ENCODE assay signal across 8 cellular contexts in the genomic region with DNA sequence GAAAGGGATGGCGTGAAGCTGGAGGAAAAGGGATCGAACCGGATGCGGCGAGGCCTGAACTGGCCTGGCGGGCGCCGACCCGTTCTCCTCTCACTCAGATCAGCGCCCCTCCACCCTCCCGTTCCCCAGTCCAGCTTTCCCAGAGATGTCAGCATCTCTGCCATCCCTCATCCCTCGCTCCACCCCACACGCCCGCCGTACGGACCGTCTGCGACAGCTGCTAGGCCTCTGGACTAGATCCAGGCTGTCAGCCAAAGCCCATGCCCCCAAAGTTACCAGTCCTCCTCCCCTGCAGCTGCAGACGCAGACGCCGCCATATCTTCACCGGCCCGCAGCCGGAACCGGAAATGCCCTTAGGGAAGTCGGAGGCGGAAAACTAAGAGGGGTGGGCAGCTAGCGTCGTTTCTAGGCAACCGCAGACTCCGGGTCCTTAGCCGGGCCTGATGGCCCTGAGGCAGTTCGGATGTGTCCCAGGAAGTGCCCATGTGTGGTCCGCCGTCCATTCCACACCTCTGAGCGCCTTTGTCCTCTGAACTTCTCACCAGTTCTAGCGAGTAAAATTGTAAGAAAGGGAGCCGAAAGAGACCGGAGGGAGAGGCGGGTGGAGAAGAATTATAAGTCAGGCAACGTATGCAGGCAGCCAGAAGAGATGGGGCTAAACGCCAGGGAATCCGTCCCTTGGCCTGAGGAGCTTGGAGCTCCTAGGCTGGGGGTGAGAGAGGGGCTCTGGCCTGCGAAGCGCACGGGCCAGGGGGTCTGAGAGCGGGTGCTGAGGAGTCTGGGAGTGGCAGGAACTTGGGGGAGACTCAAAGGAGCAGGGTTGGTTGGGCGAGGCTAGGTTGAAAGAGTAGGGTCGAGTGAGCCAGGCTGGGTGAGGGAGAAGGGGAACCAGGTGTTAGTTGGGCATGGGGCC. TPM values are rescaled to one million over a fixed set of nuclear protein-coding genes. Genes with fewer than 3 reads are reported as not detected.
DNase-seq lines count a peak whose midpoint lies in the region; ATAC-seq and TF ChIP-seq lines count a peak whose summit lies in the region.

Gene RNF25, minus strand, starts transcription at position 349 of the 913 bp plus-strand sequence. Its CDS starts 32 bp downstream, at position 317.
Gene STK36, plus strand, starts transcription at position 433 of the 913 bp plus-strand sequence. CDS start 744 bp downstream, outside the sequence.

- 1% methylated on average over 42 to 49 of the region's 49 CpGs for WGBS in lower leg skin, 2 donors

- intact Hi-C loops in lower leg skin (cut with DNase I; ENCODE audit: low total_unique reads) = no loop called here

- peak; percentile 94 to 95 for ATAC-seq in CD4-positive, CD25-positive, alpha-beta regulatory T cell (ENCODE audit: low read depth in 2 of 2)
- peak; percentile 98 for ATAC-seq in GM19397 (IDR thresholded peaks at IDR 0.05; ENCODE audit: unreplicated experiment)
- peak; percentile 88 for ATAC-seq in HG03565 (IDR thresholded peaks at IDR 0.05; ENCODE audit: unreplicated experiment)

- peak within 1 kb of the TSS; percentile 79 for H3K27ac ChIP-seq in CD4-positive, CD25-positive, alpha-beta regulatory T cell (ENCODE audit: insufficient read depth, low read length, poor library complexity, severe bottlenecking)
- H3K27ac ChIP-seq in duodenal mucosa (ENCODE audit: low read depth, low read length) = peak within 1 kb of the TSS; percentile 61

- DNase-seq in CD4-positive, CD25-positive, alpha-beta regulatory T cell = peak; percentile 76 to 91 (median 82)
- DNase-seq in NCI-H82 treated with DMSO at 0.1 percent for 48 hours (lab: John Stamatoyannopoulos, UW; ENCODE audit: unreplicated experiment) (peak; percentile 61), lower leg skin (ENCODE audit: low spot score in 2 of 2) (peak; percentile 74 to 95)
- peak; percentile 85 for DNase-seq in activated CD4-positive, alpha-beta memory T cell treated with anti-CD3 and anti-CD28 coated beads, Interleukin-2, amount 10 ng/mL, durations not matched to agents 7 days and 5 days
- DNase-seq in stimulated activated CD4-positive, alpha-beta T cell treated with anti-CD3 and anti-CD28 coated beads, Interleukin-4, amount 100 ng/mL, for 48 hours (ENCODE audit: low read depth in 2 of 2) = peak; percentile 77 to 79

- TF ChIP-seq CTCF in lower leg skin (IDR thresholded peaks at IDR 0.05) = no peak

- peaks cover 17% of the 10 kb centered on the region for H3K4me1 ChIP-seq in CD4-positive, CD25-positive, alpha-beta regulatory T cell (ENCODE audit: control insufficient read depth, insufficient read depth, low read length, poor library complexity, severe bottlenecking)
- H3K4me1 ChIP-seq in duodenal mucosa (ENCODE audit: control insufficient read depth in 1 of 2, insufficient read depth in 2 of 2, low read length in 2 of 2) = peaks cover 6 to 15% of the 10 kb centered on the region in 2 donors

- H3K4me3 Mint-ChIP-seq in CD4-positive, CD25-positive, alpha-beta regulatory T cell = peak within 1 kb of the TSS; percentile 96 to 99 (median 98)
- peak within 1 kb of the TSS; percentile 97 for H3K4me3 Mint-ChIP-seq in activated CD4-positive, alpha-beta memory T cell treated with anti-CD3 and anti-CD28 coated beads, Interleukin-2, amount 10 ng/mL, durations not matched to agents 7 days and 5 days

- no peak for TF ChIP-seq POLR2A in lower leg skin (IDR thresholded peaks at IDR 0.05)

- H3K27ac Mint-ChIP-seq in CD4-positive, CD25-positive, alpha-beta regulatory T cell = peak within 1 kb of the TSS; percentile 96 to 98 (median 98)
- peak within 1 kb of the TSS; percentile 88 for H3K27ac Mint-ChIP-seq in activated CD4-positive, alpha-beta memory T cell treated with anti-CD3 and anti-CD28 coated beads, Interleukin-2, amount 10 ng/mL, durations not matched to agents 7 days and 5 days

- peak within 1 kb of the TSS; percentile 74 to 83 for H3K9ac ChIP-seq in duodenal mucosa (ENCODE audit: low read depth in 1 of 2, low read length in 2 of 2)

- CTCF ChIA-PET in activated CD4-positive, alpha-beta memory T cell treated with anti-CD3 and anti-CD28 coated beads, Interleukin-2, amount 10 ng/mL, durations not matched to agents 7 days and 5 days (lab: Charles Lee) = interaction anchor here (0.7 to 5.5 kb wide), 7 partner anchors 12 to 205 kb away, joined by 3 to 47 read pairs (median 4); partner anchors contain the start of genes BCS1L, TTLL4 and ZNF142

- H3K4me3 ChIP-seq in CD4-positive, CD25-positive, alpha-beta regulatory T cell (ENCODE audit: low read depth, low read length) = peak within 1 kb of the TSS; percentile 90
- peak within 1 kb of the TSS; percentile 90 to 98 for H3K4me3 ChIP-seq in duodenal mucosa (ENCODE audit: low read depth in 1 of 2, low read length in 2 of 2)
- H3K4me3 ChIP-seq in lower leg skin (ENCODE audit: low read depth, poor library complexity, severe bottlenecking) = peak within 1 kb of the TSS; percentile 82

- no peaks in the 10 kb centered on the region for H3K9me3 Mint-ChIP-seq in CD4-positive, CD25-positive, alpha-beta regulatory T cell
- no peaks in the 10 kb centered on the region for H3K9me3 Mint-ChIP-seq in activated CD4-positive, alpha-beta memory T cell treated with anti-CD3 and anti-CD28 coated beads, Interleukin-2, amount 10 ng/mL, durations not matched to agents 7 days and 5 days

- H3K36me3 ChIP-seq in CD4-positive, CD25-positive, alpha-beta regulatory T cell (ENCODE audit: control insufficient read depth, insufficient read depth, low read length) = peaks cover 16% of the 10 kb centered on the region
- H3K36me3 ChIP-seq in duodenal mucosa (ENCODE audit: control insufficient read depth in 1 of 2, insufficient read depth in 2 of 2, low read length in 2 of 2) = peaks cover 6 to 20% of the 10 kb centered on the region in 2 donors

- no peaks in the 10 kb centered on the region for H3K27me3 ChIP-seq in CD4-positive, CD25-positive, alpha-beta regulatory T cell (ENCODE audit: control insufficient read depth, insufficient read depth, low read length)
- H3K27me3 ChIP-seq in duodenal mucosa (ENCODE audit: control insufficient read depth in 1 of 2, insufficient read depth in 2 of 2, low read length in 2 of 2) = no peaks in the 10 kb centered on the region

- no peaks in the 10 kb centered on the region for H3K27me3 Mint-ChIP-seq in CD4-positive, CD25-positive, alpha-beta regulatory T cell
- no peaks in the 10 kb centered on the region for H3K27me3 Mint-ChIP-seq in activated CD4-positive, alpha-beta memory T cell treated with anti-CD3 and anti-CD28 coated beads, Interleukin-2, amount 10 ng/mL, durations not matched to agents 7 days and 5 days

- H3K4me1 Mint-ChIP-seq in CD4-positive, CD25-positive, alpha-beta regulatory T cell = peaks cover 4 to 23% (median 16%) of the 10 kb centered on the region in 4 donors
- peaks cover 27% of the 10 kb centered on the region for H3K4me1 Mint-ChIP-seq in activated CD4-positive, alpha-beta memory T cell treated with anti-CD3 and anti-CD28 coated beads, Interleukin-2, amount 10 ng/mL, durations not matched to agents 7 days and 5 days

- H3K9me3 ChIP-seq in CD4-positive, CD25-positive, alpha-beta regulatory T cell (ENCODE audit: control insufficient read depth in 2 of 2, low read length in 2 of 2) = no peaks in the 10 kb centered on the region
- H3K9me3 ChIP-seq in duodenal mucosa (ENCODE audit: control insufficient read depth in 1 of 2, low read length in 2 of 2) = no peaks in the 10 kb centered on the region

- POLR2A ChIA-PET in activated CD4-positive, alpha-beta memory T cell treated with anti-CD3 and anti-CD28 coated beads, Interleukin-2, amount 10 ng/mL, durations not matched to agents 7 days and 5 days (lab: Charles Lee) = interaction anchor here (0.9 to 4.4 kb wide), 9 partner anchors 12 to 275 kb away, joined by 3 to 76 read pairs (median 6); partner anchors contain the start of genes BCS1L, TTLL4 and ZNF142

- peaks cover 10% of the 10 kb centered on the region for H3K36me3 Mint-ChIP-seq in CD4-positive, CD25-positive, alpha-beta regulatory T cell
- peaks cover 7% of the 10 kb centered on the region for H3K36me3 Mint-ChIP-seq in activated CD4-positive, alpha-beta memory T cell treated with anti-CD3 and anti-CD28 coated beads, Interleukin-2, amount 10 ng/mL, durations not matched to agents 7 days and 5 days (ENCODE audit: low read depth)

RNA-seq across cellular contexts. Expression of gene RNF25, which starts in this region (rescaled TPM):
- 19.5 TPM for total RNA-seq in CD4-positive, CD25-positive, alpha-beta regulatory T cell
- 10 to 100 TPM; 20.0 to 25.6 (median 22.7) TPM for polyA plus RNA-seq in CD4-positive, CD25-positive, alpha-beta regulatory T cell
- total RNA-seq in activated CD4-positive, alpha-beta memory T cell treated with anti-CD3 and anti-CD28 coated beads, Interleukin-2, amount 10 ng/mL, durations not matched to agents 7 days and 5 days = 10 to 100 TPM; 15.1 to 21.9 TPM
- total RNA-seq in lower leg skin = 10 to 100 TPM; 21.2 to 38.2 (median 21.7) TPM

RNA-seq across cellular contexts. Expression of gene STK36, which starts in this region (rescaled TPM):
- 10.5 TPM for total RNA-seq in CD4-positive, CD25-positive, alpha-beta regulatory T cell
- polyA plus RNA-seq in CD4-positive, CD25-positive, alpha-beta regulatory T cell = 1 to 10 TPM; 1.8 to 3.7 (median 2.6) TPM
- total RNA-seq in activated CD4-positive, alpha-beta memory T cell treated with anti-CD3 and anti-CD28 coated beads, Interleukin-2, amount 10 ng/mL, durations not matched to agents 7 days and 5 days = 10 to 100 TPM; 17.6 to 17.9 TPM
- total RNA-seq in lower leg skin = 10 to 100 TPM in 2 of 4 donors, 1 to 10 TPM in 2; 7.4 to 21.1 (median 12.3) TPM

Comparison
In these comparisons a context has a peak if more than half of its experiments do, and no peak if none do; other contexts are left out.
1. Peak in every context shown above with its lines: DNase-seq, ATAC-seq, H3K4me3 ChIP-seq and H3K27ac ChIP-seq.